ENCODE assay signal across 26 cellular contexts in genomic region chr1:1312450-1313314, GRCh38. TPM values are rescaled to one million over a fixed set of nuclear protein-coding genes. Genes with fewer than 3 reads are reported as not detected.
A peak's percentile ranks its signal among the peaks of the same experiment; 100 is the strongest.
DNase-seq lines count a peak whose midpoint lies in the region; ATAC-seq, FAIRE-seq and TF ChIP-seq lines count a peak whose summit lies in the region.
"Had no signal": no experiment of that assay in that cellular context is flagged by ENCODE, and none has a peak within 500 bp of the region (broad histone marks: within the 10 kb centered on the region; RNA-seq: fewer than 3 reads in every experiment).

No MANE protein-coding gene starts in this region.

- no peaks in the 10 kb centered on the region for H3K9me3 Mint-ChIP-seq in natural killer cell
- no peaks in the 10 kb centered on the region for H3K9me3 Mint-ChIP-seq in natural killer cell treated with Interleukin-12 subunit alpha and Interleukin-12 subunit beta and Interleukin-15 and Interleukin-18, amount 100 ng/mL, for 72 hours
- no peaks in the 10 kb centered on the region for H3K9me3 Mint-ChIP-seq in CD8-positive, alpha-beta memory T cell

- H3K27ac ChIP-seq in HEK293 (ENCODE audit: extremely low read depth, low read depth, low read length) (no peak overlapping the region), GM12878 (ENCODE audit: control insufficient read depth, insufficient read depth) (no peak overlapping the region), SK-N-SH (ENCODE audit: low read depth in 2 of 2, low read length in 1 of 2) (no peak overlapping the region)
- H3K27ac ChIP-seq in CD8-positive, alpha-beta memory T cell (ENCODE audit: low read depth, low read length): no peak overlapping the region
- H3K27ac ChIP-seq: A549 had no signal

- H3K9me3 ChIP-seq in HEK293 (ENCODE audit: control insufficient read depth, insufficient read depth, low read depth, low read length) (no peaks in the 10 kb centered on the region), GM12878 (replicated peaks; ENCODE audit: control insufficient read depth, insufficient read depth, low read length) (no peaks in the 10 kb centered on the region), SK-N-SH (no peaks in the 10 kb centered on the region)
- no peaks in the 10 kb centered on the region for H3K9me3 ChIP-seq in CD8-positive, alpha-beta memory T cell (ENCODE audit: low read length)
- H3K9me3 ChIP-seq: A549, BE2C, MG63 had no signal

- no peak for TF ChIP-seq EP300 in GM12878 (IDR thresholded peaks at IDR 0.05; ENCODE audit: borderline replicate concordance in 1 of 2, control insufficient read depth in 1 of 2, low read depth in 2 of 2, low read length in 2 of 2)
- no peak for TF ChIP-seq EP300 in SK-N-SH (IDR thresholded peaks at IDR 0.05; ENCODE audit: borderline replicate concordance in 1 of 2, low read depth in 1 of 2, low read length in 1 of 2)

- TF ChIP-seq POLR2A in GM12878 (IDR thresholded peaks at IDR 0.05; ENCODE audit: low read depth, low read length): peak; percentile 37

- H3K9ac ChIP-seq in GM12878 (ENCODE audit: control insufficient read depth, insufficient read depth, low read length): no peak overlapping the region
- no peak overlapping the region for H3K9ac ChIP-seq in SK-N-SH

- H3K27ac Mint-ChIP-seq in natural killer cell: no peak overlapping the region
- H3K27ac Mint-ChIP-seq in natural killer cell treated with Interleukin-12 subunit alpha and Interleukin-12 subunit beta and Interleukin-15 and Interleukin-18, amount 100 ng/mL, for 72 hours: no peak overlapping the region
- H3K27ac Mint-ChIP-seq in CD8-positive, alpha-beta memory T cell: peak overlapping the region in 2 of 8 donors; percentile 45 to 70

- peaks cover 6% of the 10 kb centered on the region for H3K79me2 ChIP-seq in GM12878 (ENCODE audit: control insufficient read depth, insufficient read depth, low read length)
- H3K79me2 ChIP-seq in SK-N-SH (ENCODE audit: insufficient read depth): peaks cover 29% of the 10 kb centered on the region

- TF ChIP-seq CTCF in natural killer cell (IDR thresholded peaks at IDR 0.05): no peak
- TF ChIP-seq CTCF in HEK293 (tag by site-specific recombination; IDR thresholded peaks at IDR 0.05): no peak
- no peak for TF ChIP-seq CTCF in GM12878 (IDR thresholded peaks at IDR 0.05 in 2 of 3, conservative IDR thresholded peaks at IDR 0.05 in 1 of 3; ENCODE audit: control insufficient read depth in 2 of 3, extremely low read depth in 1 of 3, insufficient read depth in 1 of 3, low read depth in 3 of 3, low read length in 3 of 3)
- no peak for TF ChIP-seq CTCF in SK-N-SH (IDR thresholded peaks at IDR 0.05)

- TF ChIP-seq RAD21 in GM12878 (IDR thresholded peaks at IDR 0.05; ENCODE audit: insufficient read depth, low read depth, low read length) (no peak), SK-N-SH (IDR thresholded peaks at IDR 0.05; ENCODE audit: low read length) (no peak)

- H3K4me3 Mint-ChIP-seq in natural killer cell: peak overlapping the region; percentile 28
- no peak overlapping the region for H3K4me3 Mint-ChIP-seq in natural killer cell treated with Interleukin-12 subunit alpha and Interleukin-12 subunit beta and Interleukin-15 and Interleukin-18, amount 100 ng/mL, for 72 hours
- H3K4me3 Mint-ChIP-seq in CD8-positive, alpha-beta memory T cell: peak overlapping the region in 2 of 7 donors; percentile 27 to 58

- H3K4me3 ChIP-seq in HEK293 (ENCODE audit: low read depth, low read length) (no peak overlapping the region), GM12878 (no peak overlapping the region), SK-N-SH (ENCODE audit: low read depth in 2 of 2, low read length in 1 of 2) (no peak overlapping the region)
- H3K4me3 ChIP-seq in CD8-positive, alpha-beta memory T cell (ENCODE audit: low read length): no peak overlapping the region
- H3K4me3 ChIP-seq: A549, MG63 had no signal

- H3K36me3 ChIP-seq in HEK293 (ENCODE audit: control insufficient read depth in 2 of 2, insufficient read depth in 1 of 2, low read length in 2 of 2) (peaks cover 16 to 79% of the 10 kb centered on the region in 2 experiments), GM12878 (ENCODE audit: control insufficient read depth in 2 of 2, insufficient read depth in 2 of 2, low read length in 1 of 2) (peaks cover 3 to 34% of the 10 kb centered on the region in 2 experiments; a peak in 3 of 4 replicates), SK-N-SH (replicated peaks in 1 of 2; ENCODE audit: control insufficient read depth in 1 of 2, insufficient read depth in 2 of 2, low read length in 1 of 2) (peaks cover 12 to 56% of the 10 kb centered on the region in 2 experiments)
- H3K36me3 ChIP-seq in CD8-positive, alpha-beta memory T cell (ENCODE audit: insufficient read depth, low read length): no peaks in the 10 kb centered on the region

- 90% methylated on average over 49 of the region's 49 CpGs for WGBS in GM12878 (ENCODE audit: insufficient coverage, insufficient replicate concordance, low lambda C conversion rate, missing lambda C conversion rate)
- WGBS in SK-N-SH (ENCODE audit: low lambda C conversion rate): 95% methylated on average over 19 of the region's 49 CpGs

- intact Hi-C loops in natural killer cell (cut with micrococcal nuclease) (no loop called here), GM12878 (cut with micrococcal nuclease; ENCODE audit: unreplicated experiment) (no loop called here)

- RAD21 ChIA-PET in GM12878 (lab: Charles Lee; ENCODE audit: unreplicated experiment): no interaction called here

- H3K27me3 Mint-ChIP-seq in natural killer cell (ENCODE audit: low read depth in 2 of 2): no peaks in the 10 kb centered on the region
- no peaks in the 10 kb centered on the region for H3K27me3 Mint-ChIP-seq in natural killer cell treated with Interleukin-12 subunit alpha and Interleukin-12 subunit beta and Interleukin-15 and Interleukin-18, amount 100 ng/mL, for 72 hours
- H3K27me3 Mint-ChIP-seq in CD8-positive, alpha-beta memory T cell: no peaks in the 10 kb centered on the region

- H3K27me3 ChIP-seq in GM12878 (replicated peaks in 1 of 2; ENCODE audit: control insufficient read depth in 2 of 2, insufficient read depth in 2 of 2, low read length in 1 of 2): no peaks in the 10 kb centered on the region
- H3K27me3 ChIP-seq in SK-N-SH (ENCODE audit: insufficient read depth): no peaks in the 10 kb centered on the region
- H3K27me3 ChIP-seq in CD8-positive, alpha-beta memory T cell (ENCODE audit: insufficient read depth, low read length, poor library complexity, severe bottlenecking): no peaks in the 10 kb centered on the region
- H3K27me3 ChIP-seq: BE2C, MG63 had no signal

- H3K4me1 ChIP-seq in HEK293 (ENCODE audit: control insufficient read depth, insufficient read depth, low read length): peaks cover 3% of the 10 kb centered on the region; the same call in 1 of the 2 replicates
- H3K4me1 ChIP-seq in GM12878 (ENCODE audit: control insufficient read depth, insufficient read depth, low read length): no peaks in the 10 kb centered on the region
- peaks cover 0 to 8% of the 10 kb centered on the region in 2 experiments; a peak in 1 of 4 replicates for H3K4me1 ChIP-seq in SK-N-SH (ENCODE audit: control insufficient read depth in 1 of 2, insufficient read depth in 2 of 2, low read depth in 1 of 2, low read length in 1 of 2)
- H3K4me1 ChIP-seq in CD8-positive, alpha-beta memory T cell (ENCODE audit: insufficient read depth, low read length): peaks cover 9% of the 10 kb centered on the region
- H3K4me1 ChIP-seq: BE2C had no signal

- no peak overlapping the region for H2AFZ ChIP-seq in GM12878 (ENCODE audit: control insufficient read depth, low read depth, low read length)
- no peak overlapping the region for H2AFZ ChIP-seq in SK-N-SH (ENCODE audit: low read depth)

- POLR2A ChIA-PET in HEK293 (lab: Yijun Ruan, JAX): interaction anchor here (2.7 kb wide), 1 partner anchor 23 kb away, joined by 7 read pairs; no protein-coding TSS in a partner anchor
- POLR2A ChIA-PET in GM12878 (lab: Charles Lee): no interaction called here
- POLR2A ChIA-PET in SK-N-SH (lab: Yijun Ruan, JAX): interaction anchor here (0.6 kb wide), 1 partner anchor 62 kb away, joined by 3 read pairs; no protein-coding TSS in a partner anchor
- POLR2A ChIA-PET in CD8-positive, alpha-beta memory T cell (lab: Charles Lee): interaction anchor here (0.7 kb wide), 1 partner anchor 186 kb away, joined by 7 read pairs; no protein-coding TSS in a partner anchor

- SMC1A ChIA-PET in GM12878 (lab: Charles Lee; ENCODE audit: uncharacterized antibody, unreplicated experiment): no interaction called here

- peaks cover 0 to 17% of the 10 kb centered on the region in 2 donors for H3K4me1 Mint-ChIP-seq in natural killer cell
- H3K4me1 Mint-ChIP-seq in natural killer cell treated with Interleukin-12 subunit alpha and Interleukin-12 subunit beta and Interleukin-15 and Interleukin-18, amount 100 ng/mL, for 72 hours (ENCODE audit: low read depth in 2 of 2): peaks cover 0 to 3% of the 10 kb centered on the region in 2 donors
- H3K4me1 Mint-ChIP-seq in CD8-positive, alpha-beta memory T cell: peaks cover 3 to 12% (median 4%) of the 10 kb centered on the region in 3 donors

- in situ Hi-C loops in GM12878 (cut with MboI): no loop called here

- FAIRE-seq in GM12878 (lab: Jason Lieb, UNC): no peak
- FAIRE-seq: A549, GM12891, HTR-8/SVneo had no signal

- BruUV-seq in GM12878 (replicated peaks; lab: Mats Ljungman, UMichigan): TSS peak; percentile 45

- ATAC-seq in natural killer cell: no peak
- no peak for ATAC-seq in natural killer cell treated with Interleukin-12 subunit alpha and Interleukin-12 subunit beta and Interleukin-15 and Interleukin-18, amount 100 ng/mL, for 72 hours
- ATAC-seq in GM12878: no peak
- ATAC-seq in GM18511 (IDR thresholded peaks at IDR 0.05; ENCODE audit: unreplicated experiment): no peak
- ATAC-seq: A549 had no signal

- peaks cover 3% of the 10 kb centered on the region for H3F3A ChIP-seq in SK-N-SH (replicated peaks; ENCODE audit: insufficient read depth)

- H4K20me1 ChIP-seq in GM12878 (ENCODE audit: control insufficient read depth, insufficient read depth) (no peaks in the 10 kb centered on the region), SK-N-SH (ENCODE audit: insufficient read depth) (peaks cover 17% of the 10 kb centered on the region; the same call in 1 of the 2 replicates)

- no peaks in the 10 kb centered on the region for H3K36me3 Mint-ChIP-seq in natural killer cell
- no peaks in the 10 kb centered on the region for H3K36me3 Mint-ChIP-seq in natural killer cell treated with Interleukin-12 subunit alpha and Interleukin-12 subunit beta and Interleukin-15 and Interleukin-18, amount 100 ng/mL, for 72 hours
- peaks cover 0 to 52% (median 0%) of the 10 kb centered on the region in 3 donors for H3K36me3 Mint-ChIP-seq in CD8-positive, alpha-beta memory T cell

- CTCF ChIA-PET in HEK293 (lab: Yijun Ruan, JAX) (interaction anchor here (0.6 kb wide), 1 partner anchor 190 kb away, joined by 4 read pairs; no protein-coding TSS in a partner anchor), GM12878 (lab: Yijun Ruan, JAX) (no interaction called here), SK-N-SH (lab: Yijun Ruan, JAX) (interaction anchor here (0.8 to 3.7 kb wide), 4 partner anchors 21 to 59 kb away, joined by 3 to 13 read pairs (median 4); no protein-coding TSS in a partner anchor)
- CTCF ChIA-PET in CD8-positive, alpha-beta memory T cell (lab: Charles Lee): no interaction called here

- H3K9me2 ChIP-seq in SK-N-SH: no peaks in the 10 kb centered on the region

- DNase-seq in natural killer cell (no peak), GM12878 (ENCODE audit: low read depth, low spot score) (no peak), SK-N-SH (no peak), germinal center (ENCODE audit: low spot score) (no peak)
- DNase-seq in natural killer cell treated with Interleukin-12 subunit alpha and Interleukin-12 subunit beta and Interleukin-15 and Interleukin-18, amount 100 ng/mL, for 72 hours (ENCODE audit: low spot score): no peak
- DNase-seq in CD8-positive, alpha-beta memory T cell: no peak
- DNase-seq: BE2C, COR-L47, DND-41, GOT3, IMR-90, Karpas-422, MG63, NCI-H1417, NCI-H1694 treated with DMSO at 0.1 percent for 48 hours, NCI-H446, NCI-H526, OCI-M1, Right ventricle myocardium superior, SW 1271 had no signal

- H3K4me2 ChIP-seq in GM12878 (ENCODE audit: control insufficient read depth, insufficient read depth) (no peak overlapping the region), SK-N-SH (no peak overlapping the region)
- H3K4me2 ChIP-seq: A549 had no signal

RNA-seq across cellular contexts. Expression of gene PUSL1, which starts 4.3 kb away (rescaled TPM):
- total RNA-seq in natural killer cell (10 to 100 TPM; 11.1 to 13.0 (median 12.9) TPM), GM12878 (2014; rRNA removed) (21.3 and 28.4 TPM in 2 replicates), GM12878 (2014; rRNA removed; fragmentation: Illumina TruSeq; extraction: Trizol) (5.3 and 6.0 TPM in 2 replicates), GM12878 (2021) (26.0 and 27.2 TPM in 2 replicates)
- 10 to 100 TPM; 19.2 to 39.0 TPM for total RNA-seq in natural killer cell treated with Interleukin-12 subunit alpha and Interleukin-12 subunit beta and Interleukin-15 and Interleukin-18, amount 100 ng/mL, for 72 hours
- total RNA-seq in GM12878 (2013; cell fraction: nucleolus; rRNA removed): 17.6 and 24.8 TPM in 2 replicates
- polyA plus RNA-seq in GM12878 (2011; ENCODE audit: low read depth): 3.3 TPM
- polyA plus RNA-seq in GM12878 (2011; rRNA removed) (1.9 and 5.0 TPM in 2 replicates), GM12878 (2014; fragmentation: Illumina TruSeq; extraction: Trizol) (0.13 and 2.5 TPM in 2 replicates), GM12878 (2014; fragmentation: Nextera tagmentation; extraction: Ambion mirVana) (1 to 10 TPM in 1 of 2 experiments, under 1 TPM in 1; 0.16 to 1.5 TPM), GM12878 (2014; rRNA removed) (24.3 and 28.6 TPM in 2 replicates), GM12878 (2016; fragmentation: Nextera tagmentation; extraction: Ambion mirVana) (10 to 100 TPM; 27.5 to 28.4 TPM), SK-N-SH (2012; rRNA removed) (13.9 and 19.0 TPM in 2 replicates)
- 10.4 and 19.0 TPM in 2 replicates for polyA plus RNA-seq in GM12878 (2011; cell fraction: cytosol; rRNA removed)
- 20.4 and 32.0 TPM in 2 replicates for polyA plus RNA-seq in GM12878 (2011; cell fraction: nucleus; rRNA removed)
- 8.7 and 11.0 TPM in 2 replicates for polyA plus RNA-seq in GM12878 (2012)
- polyA minus RNA-seq in GM12878 (2011; rRNA and poly(A)+ RNA removed): 2.6 and 5.0 TPM in 2 replicates
- polyA minus RNA-seq in GM12878 (2011; cell fraction: cytosol; rRNA and poly(A)+ RNA removed): 4.4 and 6.0 TPM in 2 replicates
- polyA minus RNA-seq in GM12878 (2011; cell fraction: nucleus; rRNA and poly(A)+ RNA removed): 13.7 and 28.9 TPM in 2 replicates
- polyA plus RNA-seq in SK-N-SH (2012; cell fraction: cytosol; rRNA removed): 7.1 and 11.8 TPM in 2 replicates
- polyA plus RNA-seq in SK-N-SH (2012; cell fraction: nucleus; rRNA removed): 24.9 and 36.1 TPM in 2 replicates
- total RNA-seq in CD8-positive, alpha-beta memory T cell: 10 to 100 TPM; 32.9 to 34.3 TPM
- 22.0 TPM for polyA plus RNA-seq in CD8-positive, alpha-beta memory T cell

RNA-seq across cellular contexts. Expression of gene ACAP3, which starts 5.0 kb away (rescaled TPM):
- total RNA-seq in natural killer cell (10 to 100 TPM; 56.1 to 59.7 (median 59.0) TPM), GM12878 (2014; rRNA removed) (17.6 and 22.1 TPM in 2 replicates), GM12878 (2014; rRNA removed; fragmentation: Illumina TruSeq; extraction: Trizol) (4.0 and 4.4 TPM in 2 replicates), GM12878 (2021) (29.8 and 34.2 TPM in 2 replicates)
- 10 to 100 TPM; 32.5 to 60.5 TPM for total RNA-seq in natural killer cell treated with Interleukin-12 subunit alpha and Interleukin-12 subunit beta and Interleukin-15 and Interleukin-18, amount 100 ng/mL, for 72 hours
- 33.1 and 35.9 TPM in 2 replicates for total RNA-seq in GM12878 (2013; cell fraction: nucleolus; rRNA removed)
- 3.8 TPM for polyA plus RNA-seq in GM12878 (2011; ENCODE audit: low read depth)
- polyA plus RNA-seq in GM12878 (2011; rRNA removed) (4.6 and 8.3 TPM in 2 replicates), GM12878 (2014; fragmentation: Illumina TruSeq; extraction: Trizol) (0.62 and 4.5 TPM in 2 replicates), GM12878 (2014; fragmentation: Nextera tagmentation; extraction: Ambion mirVana) (under 1 TPM; 0.05 to 0.11 TPM), GM12878 (2014; rRNA removed) (28.1 and 32.7 TPM in 2 replicates), GM12878 (2016; fragmentation: Nextera tagmentation; extraction: Ambion mirVana) (10 to 100 TPM in 1 of 2 experiments, 1 to 10 TPM in 1; 5.9 to 10.9 TPM), SK-N-SH (2012; rRNA removed) (51.7 and 66.4 TPM in 2 replicates)
- 7.2 and 11.7 TPM in 2 replicates for polyA plus RNA-seq in GM12878 (2011; cell fraction: cytosol; rRNA removed)
- polyA plus RNA-seq in GM12878 (2011; cell fraction: nucleus; rRNA removed): 255 and 314 TPM in 2 replicates
- 21.5 and 22.5 TPM in 2 replicates for polyA plus RNA-seq in GM12878 (2012)
- polyA minus RNA-seq in GM12878 (2011; rRNA and poly(A)+ RNA removed): 11.4 and 14.2 TPM in 2 replicates
- polyA minus RNA-seq in GM12878 (2011; cell fraction: cytosol; rRNA and poly(A)+ RNA removed): 8.3 and 17.0 TPM in 2 replicates
- polyA minus RNA-seq in GM12878 (2011; cell fraction: nucleus; rRNA and poly(A)+ RNA removed): 20.7 and 27.7 TPM in 2 replicates
- polyA plus RNA-seq in SK-N-SH (2012; cell fraction: cytosol; rRNA removed): 8.8 and 14.1 TPM in 2 replicates
- polyA plus RNA-seq in SK-N-SH (2012; cell fraction: nucleus; rRNA removed): 444 and 648 TPM in 2 replicates
- 10 to 100 TPM; 36.4 to 38.8 TPM for total RNA-seq in CD8-positive, alpha-beta memory T cell
- polyA plus RNA-seq in CD8-positive, alpha-beta memory T cell: 6.9 TPM

RNA-seq across cellular contexts. Expression of gene INTS11, which starts 11.8 kb away (rescaled TPM):
- total RNA-seq in natural killer cell: 100 to 1,000 TPM; 150 to 189 (median 181) TPM
- total RNA-seq in natural killer cell treated with Interleukin-12 subunit alpha and Interleukin-12 subunit beta and Interleukin-15 and Interleukin-18, amount 100 ng/mL, for 72 hours: 100 to 1,000 TPM; 122 to 204 TPM
- total RNA-seq in GM12878 (2013; cell fraction: nucleolus; rRNA removed): 160 and 166 TPM in 2 replicates
- total RNA-seq in GM12878 (2014; rRNA removed): 86.6 and 98.3 TPM in 2 replicates
- total RNA-seq in GM12878 (2014; rRNA removed; fragmentation: Illumina TruSeq; extraction: Trizol): 36.8 and 41.1 TPM in 2 replicates
- 87.3 and 104 TPM in 2 replicates for total RNA-seq in GM12878 (2021)
- 34.7 TPM for polyA plus RNA-seq in GM12878 (2011; ENCODE audit: low read depth)
- 43.9 and 78.4 TPM in 2 replicates for polyA plus RNA-seq in GM12878 (2011; rRNA removed)
- 134 and 137 TPM in 2 replicates for polyA plus RNA-seq in GM12878 (2011; cell fraction: cytosol; rRNA removed)
- 386 and 456 TPM in 2 replicates for polyA plus RNA-seq in GM12878 (2011; cell fraction: nucleus; rRNA removed)
- 77.9 and 92.3 TPM in 2 replicates for polyA plus RNA-seq in GM12878 (2012)
- polyA plus RNA-seq in GM12878 (2014; fragmentation: Illumina TruSeq; extraction: Trizol): 55.2 and 64.2 TPM in 2 replicates
- polyA plus RNA-seq in GM12878 (2014; fragmentation: Nextera tagmentation; extraction: Ambion mirVana): 1 to 10 TPM; 2.5 to 9.4 TPM
- polyA plus RNA-seq in GM12878 (2014; rRNA removed): 117 and 130 TPM in 2 replicates
- 10 to 100 TPM; 77.0 to 79.9 TPM for polyA plus RNA-seq in GM12878 (2016; fragmentation: Nextera tagmentation; extraction: Ambion mirVana)
- polyA minus RNA-seq in GM12878 (2011; rRNA and poly(A)+ RNA removed): 67.1 and 96.1 TPM in 2 replicates
- 30.6 and 47.1 TPM in 2 replicates for polyA minus RNA-seq in GM12878 (2011; cell fraction: cytosol; rRNA and poly(A)+ RNA removed)
- polyA minus RNA-seq in GM12878 (2011; cell fraction: nucleus; rRNA and poly(A)+ RNA removed): 46.7 and 94.2 TPM in 2 replicates
- polyA plus RNA-seq in SK-N-SH (2012; rRNA removed): 137 and 141 TPM in 2 replicates
- polyA plus RNA-seq in SK-N-SH (2012; cell fraction: cytosol; rRNA removed): 42.5 and 60.8 TPM in 2 replicates
- polyA plus RNA-seq in SK-N-SH (2012; cell fraction: nucleus; rRNA removed): 483 and 499 TPM in 2 replicates
- 100 to 1,000 TPM; 117 to 118 TPM for total RNA-seq in CD8-positive, alpha-beta memory T cell
- polyA plus RNA-seq in CD8-positive, alpha-beta memory T cell: 70.5 TPM

RNA-seq across cellular contexts. Expression of gene CPTP, which starts 11.9 kb away (rescaled TPM):
- 10 to 100 TPM in 2 of 3 donors, 1 to 10 TPM in 1; 8.0 to 14.6 (median 12.3) TPM for total RNA-seq in natural killer cell
- 10 to 100 TPM; 15.7 to 20.1 TPM for total RNA-seq in natural killer cell treated with Interleukin-12 subunit alpha and Interleukin-12 subunit beta and Interleukin-15 and Interleukin-18, amount 100 ng/mL, for 72 hours
- 16.5 and 18.3 TPM in 2 replicates for total RNA-seq in GM12878 (2013; cell fraction: nucleolus; rRNA removed)
- 16.7 and 21.2 TPM in 2 replicates for total RNA-seq in GM12878 (2014; rRNA removed)
- total RNA-seq in GM12878 (2014; rRNA removed; fragmentation: Illumina TruSeq; extraction: Trizol): 2.8 and 4.3 TPM in 2 replicates
- 19.6 and 20.2 TPM in 2 replicates for total RNA-seq in GM12878 (2021)
- polyA plus RNA-seq in GM12878 (2011; ENCODE audit: low read depth): 2.5 TPM
- 1.7 and 2.9 TPM in 2 replicates for polyA plus RNA-seq in GM12878 (2011; rRNA removed)
- 6.0 and 10.7 TPM in 2 replicates for polyA plus RNA-seq in GM12878 (2011; cell fraction: cytosol; rRNA removed)
- polyA plus RNA-seq in GM12878 (2011; cell fraction: nucleus; rRNA removed): 9.1 and 12.3 TPM in 2 replicates
- 10.1 and 10.4 TPM in 2 replicates for polyA plus RNA-seq in GM12878 (2012)
- 1.8 TPM in 1 of 2 replicates, not detected in the other for polyA plus RNA-seq in GM12878 (2014; fragmentation: Illumina TruSeq; extraction: Trizol)
- polyA plus RNA-seq in GM12878 (2014; fragmentation: Nextera tagmentation; extraction: Ambion mirVana): under 1 TPM; 0.06 to 0.18 TPM
- polyA plus RNA-seq in GM12878 (2014; rRNA removed): 15.7 and 19.2 TPM in 2 replicates
- polyA plus RNA-seq in GM12878 (2016; fragmentation: Nextera tagmentation; extraction: Ambion mirVana): 10 to 100 TPM; 17.7 to 24.3 TPM
- polyA minus RNA-seq in GM12878 (2011; rRNA and poly(A)+ RNA removed): 1.8 and 7.2 TPM in 2 replicates
- 5.3 and 9.6 TPM in 2 replicates for polyA minus RNA-seq in GM12878 (2011; cell fraction: cytosol; rRNA and poly(A)+ RNA removed)
- polyA minus RNA-seq in GM12878 (2011; cell fraction: nucleus; rRNA and poly(A)+ RNA removed): 11.4 and 14.2 TPM in 2 replicates
- polyA plus RNA-seq in SK-N-SH (2012; rRNA removed): 12.3 and 13.4 TPM in 2 replicates
- polyA plus RNA-seq in SK-N-SH (2012; cell fraction: cytosol; rRNA removed): 5.8 and 11.0 TPM in 2 replicates
- polyA plus RNA-seq in SK-N-SH (2012; cell fraction: nucleus; rRNA removed): 9.9 and 14.4 TPM in 2 replicates
- 10 to 100 TPM; 17.6 to 18.3 TPM for total RNA-seq in CD8-positive, alpha-beta memory T cell
- 23.6 TPM for polyA plus RNA-seq in CD8-positive, alpha-beta memory T cell

RNA-seq across cellular contexts. Expression of gene TAS1R3, which starts 18.4 kb away (rescaled TPM):
- total RNA-seq in natural killer cell (1 to 10 TPM in 2 of 3 donors, under 1 TPM in 1; 0.66 to 1.4 (median 1.3) TPM), GM12878 (2014; rRNA removed) (0.05 and 0.06 TPM in 2 replicates), GM12878 (2014; rRNA removed; fragmentation: Illumina TruSeq; extraction: Trizol) (0.04 and 0.05 TPM in 2 replicates), GM12878 (2021) (0.29 and 0.51 TPM in 2 replicates)
- under 1 TPM; 0.81 to 0.89 TPM for total RNA-seq in natural killer cell treated with Interleukin-12 subunit alpha and Interleukin-12 subunit beta and Interleukin-15 and Interleukin-18, amount 100 ng/mL, for 72 hours
- 0.73 and 1.2 TPM in 2 replicates for total RNA-seq in GM12878 (2013; cell fraction: nucleolus; rRNA removed)
- polyA plus RNA-seq in GM12878 (2011; ENCODE audit: low read depth): 0.20 TPM
- polyA plus RNA-seq in GM12878 (2011; rRNA removed) (0.03 and 0.08 TPM in 2 replicates), GM12878 (2014; fragmentation: Illumina TruSeq; extraction: Trizol) (not detected in 2 replicates), GM12878 (2014; fragmentation: Nextera tagmentation; extraction: Ambion mirVana) (not detected), GM12878 (2014; rRNA removed) (0.19 and 0.41 TPM in 2 replicates), GM12878 (2016; fragmentation: Nextera tagmentation; extraction: Ambion mirVana) (under 1 TPM; 0.08 to 0.38 TPM), SK-N-SH (2012; rRNA removed) (0.06 and 0.08 TPM in 2 replicates)
- polyA plus RNA-seq in GM12878 (2011; cell fraction: cytosol; rRNA removed): 0.10 and 0.15 TPM in 2 replicates
- polyA plus RNA-seq in GM12878 (2011; cell fraction: nucleus; rRNA removed): 2.7 and 2.9 TPM in 2 replicates
- polyA plus RNA-seq in GM12878 (2012): 0.46 and 0.62 TPM in 2 replicates
- 0.21 TPM in 1 of 2 replicates, not detected in the other for polyA minus RNA-seq in GM12878 (2011; rRNA and poly(A)+ RNA removed)
- polyA minus RNA-seq in GM12878 (2011; cell fraction: cytosol; rRNA and poly(A)+ RNA removed): 0.27 TPM in 1 of 2 replicates, not detected in the other
- polyA minus RNA-seq in GM12878 (2011; cell fraction: nucleus; rRNA and poly(A)+ RNA removed): 0.60 and 0.77 TPM in 2 replicates
- polyA plus RNA-seq in SK-N-SH (2012; cell fraction: cytosol; rRNA removed): 0.03 TPM in 1 of 2 replicates, not detected in the other
- 0.55 and 0.62 TPM in 2 replicates for polyA plus RNA-seq in SK-N-SH (2012; cell fraction: nucleus; rRNA removed)
- under 1 TPM; 0.53 to 0.62 TPM for total RNA-seq in CD8-positive, alpha-beta memory T cell
- 0.28 TPM for polyA plus RNA-seq in CD8-positive, alpha-beta memory T cell
- total RNA-seq: SK-MEL-5 had no signal

Comparison
In these comparisons a context has a peak if more than half of its experiments do, and no peak if none do; other contexts are left out.
1. CTCF ChIA-PET loops: an anchor here in HEK293 (0.6 kb wide) and SK-N-SH (0.8 to 3.7 kb wide); none called in GM12878 and CD8-positive, alpha-beta memory T cell.